In genomic region chr3:184174278-184174645, GRCh38 we compare ENCODE assay signal across 9 cellular contexts. TPM values are rescaled to one million over a fixed set of nuclear protein-coding genes. Genes with fewer than 3 reads are reported as not detected.
DNase-seq lines count a peak whose midpoint lies in the region; ATAC-seq and TF ChIP-seq lines count a peak whose summit lies in the region.
"Had no signal": no experiment of that assay in that cellular context is flagged by ENCODE, and none has a peak within 500 bp of the region (broad histone marks: within the 10 kb centered on the region; RNA-seq: fewer than 3 reads in every experiment).

No MANE protein-coding gene starts in this region.

- H3K4me3 Mint-ChIP-seq in activated CD4-positive, alpha-beta T cell treated with anti-CD3 and anti-CD28 coated beads for 36 hours: peak overlapping the region; percentile 95
- peak overlapping the region; percentile 97 for H3K4me3 Mint-ChIP-seq in stimulated activated effector memory CD8-positive, alpha-beta T cell treated with anti-CD3 and anti-CD28 coated beads, Interleukin-12 subunit alpha, Interleukin-12 subunit beta, amount 100 ng/mL, for 72 hours

- no peaks in the 10 kb centered on the region for H3F3A ChIP-seq in OCI-LY1 (ENCODE audit: insufficient read depth, low read length)

- no peaks in the 10 kb centered on the region for H4K20me1 ChIP-seq in OCI-LY1 (ENCODE audit: insufficient read depth, low read length)

- no peaks in the 10 kb centered on the region for H3K9me3 Mint-ChIP-seq in activated CD4-positive, alpha-beta T cell treated with anti-CD3 and anti-CD28 coated beads for 36 hours (ENCODE audit: low read depth)
- H3K9me3 Mint-ChIP-seq in stimulated activated effector memory CD8-positive, alpha-beta T cell treated with anti-CD3 and anti-CD28 coated beads, Interleukin-12 subunit alpha, Interleukin-12 subunit beta, amount 100 ng/mL, for 72 hours: no peaks in the 10 kb centered on the region

- no peaks in the 10 kb centered on the region for H3K9me3 ChIP-seq in OCI-LY1 (ENCODE audit: low read length)

- H3K4me1 Mint-ChIP-seq in activated CD4-positive, alpha-beta T cell treated with anti-CD3 and anti-CD28 coated beads for 36 hours: peaks cover 23% of the 10 kb centered on the region
- H3K4me1 Mint-ChIP-seq in stimulated activated effector memory CD8-positive, alpha-beta T cell treated with anti-CD3 and anti-CD28 coated beads, Interleukin-12 subunit alpha, Interleukin-12 subunit beta, amount 100 ng/mL, for 72 hours: peaks cover 45% of the 10 kb centered on the region

- H3K4me2 ChIP-seq in OCI-LY1 (ENCODE audit: low read length): peak overlapping the region; percentile 43

- no peaks in the 10 kb centered on the region for H3K27me3 ChIP-seq in OCI-LY1 (ENCODE audit: insufficient read depth, low read length)

- no peak for TF ChIP-seq CTCF in OCI-LY1 (IDR thresholded peaks at IDR 0.05; ENCODE audit: low read length)

- peak overlapping the region; percentile 73 for H3K27ac Mint-ChIP-seq in activated CD4-positive, alpha-beta T cell treated with anti-CD3 and anti-CD28 coated beads for 36 hours
- peak overlapping the region; percentile 97 for H3K27ac Mint-ChIP-seq in stimulated activated effector memory CD8-positive, alpha-beta T cell treated with anti-CD3 and anti-CD28 coated beads, Interleukin-12 subunit alpha, Interleukin-12 subunit beta, amount 100 ng/mL, for 72 hours

- H3K79me2 ChIP-seq in OCI-LY1 (ENCODE audit: insufficient read depth, low read length): peaks cover 16% of the 10 kb centered on the region

- peaks cover 51% of the 10 kb centered on the region for H3K36me3 ChIP-seq in OCI-LY1 (ENCODE audit: insufficient read depth, low read length)

- no peaks in the 10 kb centered on the region for H3K27me3 Mint-ChIP-seq in activated CD4-positive, alpha-beta T cell treated with anti-CD3 and anti-CD28 coated beads for 36 hours

- H3K9me2 ChIP-seq in OCI-LY1 (ENCODE audit: low read depth, low read length): no peaks in the 10 kb centered on the region

- POLR2A ChIA-PET in activated CD4-positive, alpha-beta T cell treated with anti-CD3 and anti-CD28 coated beads for 36 hours (lab: Charles Lee): no interaction called here

- H3K4me1 ChIP-seq in OCI-LY1 (ENCODE audit: insufficient read depth, low read length, severe bottlenecking): peaks cover 26% of the 10 kb centered on the region

- peak overlapping the region; percentile 16; the same call in 1 of the 2 replicates for H3K9ac ChIP-seq in OCI-LY1 (ENCODE audit: low read length)

- H3K27ac ChIP-seq in OCI-LY1 (ENCODE audit: low read depth, low read length, poor library complexity, severe bottlenecking) (peak overlapping the region; percentile 3), epithelial cell of prostate (peak overlapping the region; percentile 76)

- intact Hi-C loops in activated CD4-positive, alpha-beta T cell treated with anti-CD3 and anti-CD28 coated beads for 36 hours (cut with DNase I, micrococcal nuclease): loop anchor here (1.0 to 5.0 kb wide), 14 partner anchors 11 to 538 kb away; partner anchors contain the start of genes EEF1AKMT4 (in 2 of the 2), EIF2B5 (in 2 of the 2), PSMD2 (in 2 of the 2) and ABCC5 (in 1 of the 2)

- peak overlapping the region; percentile 85 for H3K4me3 ChIP-seq in OCI-LY1 (ENCODE audit: low read depth, low read length, poor library complexity, severe bottlenecking)

- CTCF ChIA-PET in activated CD4-positive, alpha-beta T cell treated with anti-CD3 and anti-CD28 coated beads for 36 hours (lab: Charles Lee): interaction anchor here (1.5 to 2.6 kb wide), 4 partner anchors 29 to 115 kb away, joined by 4 to 7 read pairs (median 6); no protein-coding TSS in a partner anchor

- H2AFZ ChIP-seq in OCI-LY1 (ENCODE audit: low read length): no peak overlapping the region

- ATAC-seq in activated CD4-positive, alpha-beta T cell treated with anti-CD3 and anti-CD28 coated beads for 36 hours: peak; percentile 1
- peak; percentile 0 for ATAC-seq in stimulated activated effector memory CD8-positive, alpha-beta T cell treated with anti-CD3 and anti-CD28 coated beads, Interleukin-12 subunit alpha, Interleukin-12 subunit beta, amount 100 ng/mL, for 72 hours
- no peak for ATAC-seq in GM18519 (IDR thresholded peaks at IDR 0.05; ENCODE audit: low FRiP score, unreplicated experiment)

- H3K36me3 Mint-ChIP-seq in activated CD4-positive, alpha-beta T cell treated with anti-CD3 and anti-CD28 coated beads for 36 hours (ENCODE audit: low read depth): peaks cover 26% of the 10 kb centered on the region
- peaks cover 45% of the 10 kb centered on the region for H3K36me3 Mint-ChIP-seq in stimulated activated effector memory CD8-positive, alpha-beta T cell treated with anti-CD3 and anti-CD28 coated beads, Interleukin-12 subunit alpha, Interleukin-12 subunit beta, amount 100 ng/mL, for 72 hours

- no peak for DNase-seq in activated CD4-positive, alpha-beta T cell treated with anti-CD3 and anti-CD28 coated beads for 36 hours
- DNase-seq in activated CD4-positive, alpha-beta T cell treated with anti-CD3 and anti-CD28 coated beads for 1 hour: no peak
- DNase-seq in epithelial cell of prostate (ENCODE audit: low read depth, low spot score) (no peak), GOT3 (lab: John Stamatoyannopoulos, UW) (no peak)
- DNase-seq in stimulated activated effector memory CD8-positive, alpha-beta T cell treated with anti-CD3 and anti-CD28 coated beads, Interleukin-12 subunit alpha, Interleukin-12 subunit beta, amount 100 ng/mL, for 72 hours (ENCODE audit: low spot score in 2 of 2): no peak
- DNase-seq in effector CD4-positive, alpha-beta T cell: no peak

RNA-seq across cellular contexts. Expression of gene AP2M1, which starts 0.4 kb away (rescaled TPM):
- 100 to 1,000 TPM; 192 to 204 TPM for total RNA-seq in activated CD4-positive, alpha-beta T cell treated with anti-CD3 and anti-CD28 coated beads for 36 hours

RNA-seq across cellular contexts. Expression of gene ABCF3, which starts 11.7 kb away (rescaled TPM):
- total RNA-seq in activated CD4-positive, alpha-beta T cell treated with anti-CD3 and anti-CD28 coated beads for 36 hours: 10 to 100 TPM; 58.2 to 66.2 TPM

RNA-seq across cellular contexts. Expression of gene DVL3, which starts 19.1 kb away (rescaled TPM):
- total RNA-seq in activated CD4-positive, alpha-beta T cell treated with anti-CD3 and anti-CD28 coated beads for 36 hours: 10 to 100 TPM; 24.9 to 29.6 TPM

RNA-seq across cellular contexts. Expression of gene EIF2B5, which starts 39.1 kb away (rescaled TPM):
- 10 to 100 TPM; 46.4 to 60.6 TPM for total RNA-seq in activated CD4-positive, alpha-beta T cell treated with anti-CD3 and anti-CD28 coated beads for 36 hours

RNA-seq across cellular contexts. Expression of gene VWA5B2, which starts 55.1 kb away (rescaled TPM):
- not detected for total RNA-seq in activated CD4-positive, alpha-beta T cell treated with anti-CD3 and anti-CD28 coated beads for 36 hours
- total RNA-seq: mesenteric fat pad had no signal
